ENCODE assay signal across 7 cellular contexts in genomic region chr15:46616033-46616432, GRCh38.
"Had no signal": no experiment of that assay in that cellular context is flagged by ENCODE, and none has a peak within 500 bp of the region (broad histone marks: within the 10 kb centered on the region; RNA-seq: fewer than 3 reads in every experiment).

No MANE protein-coding gene starts in this region.

- H3K4me3 ChIP-seq: K562 had no signal

- H3K4me2 ChIP-seq: KMS-11 had no signal

- H3K27ac ChIP-seq: HL-60, KMS-11 had no signal

- DNase-seq: IMR-90, KBM-7, KG1 had no signal

- ATAC-seq: HepG2, K562 had no signal

- H3K9ac ChIP-seq: KMS-11 had no signal
